ENCODE assay signal across 8 cellular contexts in genomic region chr14:100214768-100215079, GRCh38. TPM values are rescaled to one million over a fixed set of nuclear protein-coding genes. Genes with fewer than 3 reads are reported as not detected.
DNase-seq lines count a peak whose midpoint lies in the region; ATAC-seq, FAIRE-seq and TF ChIP-seq lines count a peak whose summit lies in the region.

No MANE protein-coding gene starts in this region.

- H3K27ac ChIP-seq in HepG2 (ENCODE audit: extremely low read length, insufficient read depth, low read length) (peak overlapping the region; percentile 63), thyroid gland (peak overlapping the region; percentile 88 to 97 (median 95))

- no peaks in the 10 kb centered on the region for H3K79me2 ChIP-seq in HepG2 (ENCODE audit: insufficient read depth, low read length)

- no peak for TF ChIP-seq POLR2A in HepG2 (IDR thresholded peaks at IDR 0.05; ENCODE audit: insufficient read depth in 1 of 2, low read depth in 2 of 2, low read length in 2 of 2)
- TF ChIP-seq POLR2A in thyroid gland (IDR thresholded peaks at IDR 0.05), result no peak

- no peaks in the 10 kb centered on the region for H3K27me3 Mint-ChIP-seq in activated T-cell treated with anti-CD3 and anti-CD28 coated beads, Interleukin-2, amount 50 U/mL, for 72 hours (ENCODE audit: low read depth)

- TF ChIP-seq CTCF in HepG2 (CRISPR knock-in tag; IDR thresholded peaks at IDR 0.05), result no peak
- no peak for TF ChIP-seq CTCF in thyroid gland (IDR thresholded peaks at IDR 0.05)

- no peaks in the 10 kb centered on the region for H4K20me1 ChIP-seq in HepG2 (ENCODE audit: insufficient read depth, low read length)

- no peak for DNase-seq in activated T-cell treated with anti-CD3 and anti-CD28 coated beads, Interleukin-2, amount 50 U/mL, for 72 hours
- no peak for DNase-seq in activated T-cell treated with anti-CD3 and anti-CD28 coated beads, Interleukin-2, amount 50 U/mL, for 1 hour
- DNase-seq in activated naive CD4-positive, alpha-beta T cell treated with anti-CD3 and anti-CD28 coated beads, Interleukin-2, amount 50 U/mL, for 72 hours (ENCODE audit: low spot score in 2 of 2), result no peak
- DNase-seq in HepG2 (ENCODE audit: low spot score), result no peak
- no peak for DNase-seq in thyroid gland
- DNase-seq in effector CD4-positive, alpha-beta T cell, result no peak
- no peak for DNase-seq in globus pallidus (ENCODE audit: low spot score)
- DNase-seq in AG20443 (ENCODE audit: low spot score), result no peak

- in situ Hi-C loops in HepG2 (cut with HindIII; ENCODE audit: extremely low pct_ligation_motif_present, low pct_unique_long_range_greater_than_20kb), result no loop called here

- intact Hi-C loops in HepG2 (cut with micrococcal nuclease; ENCODE audit: unreplicated experiment) (loop anchor here (10.0 kb wide), 1 partner anchor 1820 kb away; no protein-coding TSS in a partner anchor), thyroid gland (cut with DNase I) (no loop called here)

- peak overlapping the region; percentile 59 for H3K9ac ChIP-seq in HepG2 (ENCODE audit: insufficient read depth, low read depth, low read length)

- H3K36me3 ChIP-seq in HepG2 (replicated peaks in 1 of 2; ENCODE audit: control insufficient read depth in 1 of 2, insufficient read depth in 2 of 2, low read length in 2 of 2) (no peaks in the 10 kb centered on the region), thyroid gland (no peaks in the 10 kb centered on the region)

- H3K4me2 ChIP-seq in HepG2 (ENCODE audit: low read depth, low read length), result peak overlapping the region; percentile 81

- FAIRE-seq in HepG2 (lab: Jason Lieb, UNC), result no peak

- H3K9me3 ChIP-seq in HepG2 (ENCODE audit: low read length) (no peaks in the 10 kb centered on the region), thyroid gland (no peaks in the 10 kb centered on the region)

- H2AFZ ChIP-seq in HepG2 (ENCODE audit: low read length), result peak overlapping the region; percentile 92

- H3K4me3 ChIP-seq in HepG2 (replicated peaks in 1 of 3; ENCODE audit: insufficient read depth in 1 of 3, low read depth in 2 of 3, low read length in 3 of 3), result peak overlapping the region in 1 of 3 experiments; percentile 44; a peak in 2 of 6 replicates
- peak overlapping the region in 2 of 3 donors; percentile 89 to 95 for H3K4me3 ChIP-seq in thyroid gland (replicated peaks in 1 of 3)

- H3K9me3 Mint-ChIP-seq in activated T-cell treated with anti-CD3 and anti-CD28 coated beads, Interleukin-2, amount 50 U/mL, for 72 hours, result no peaks in the 10 kb centered on the region
- H3K9me3 Mint-ChIP-seq in activated naive CD4-positive, alpha-beta T cell treated with anti-CD3 and anti-CD28 coated beads, Interleukin-2, amount 50 U/mL, for 72 hours, result no peaks in the 10 kb centered on the region

- POLR2A ChIA-PET in HepG2 (lab: Yijun Ruan, JAX), result interaction anchor here (0.6 to 3.6 kb wide), 13 partner anchors 9 to 244 kb away, joined by 3 to 53 read pairs (median 4); a partner anchor contains a TSS

- BruUV-seq in HepG2 (replicated peaks; lab: Mats Ljungman, UMichigan), result no TSS peak

- WGBS in HepG2 (ENCODE audit: low lambda C conversion rate), result 64% methylated on average over 8 of the region's 12 CpGs
- WGBS in thyroid gland, 2 donors, result 30 to 39% methylated on average over 12 of the region's 12 CpGs

- peak overlapping the region; percentile 19 for H3K27ac Mint-ChIP-seq in activated T-cell treated with anti-CD3 and anti-CD28 coated beads, Interleukin-2, amount 50 U/mL, for 72 hours
- H3K27ac Mint-ChIP-seq in activated naive CD4-positive, alpha-beta T cell treated with anti-CD3 and anti-CD28 coated beads, Interleukin-2, amount 50 U/mL, for 72 hours, result peak overlapping the region; percentile 82 to 95

- no peak for TF ChIP-seq RAD21 in HepG2 (CRISPR knock-in tag; IDR thresholded peaks at IDR 0.05)

- H3K27me3 ChIP-seq in HepG2 (ENCODE audit: control insufficient read depth in 1 of 2, insufficient read depth in 2 of 2, low read length in 2 of 2), result no peaks in the 10 kb centered on the region
- no peaks in the 10 kb centered on the region for H3K27me3 ChIP-seq in thyroid gland

- H3K4me1 ChIP-seq in HepG2 (ENCODE audit: insufficient read depth, low read length) (peaks cover 30% of the 10 kb centered on the region), thyroid gland (peaks cover 6 to 8% of the 10 kb centered on the region in 2 donors)

- H3K36me3 Mint-ChIP-seq in activated T-cell treated with anti-CD3 and anti-CD28 coated beads, Interleukin-2, amount 50 U/mL, for 72 hours (ENCODE audit: insufficient read depth in 2 of 2), result no peaks in the 10 kb centered on the region
- H3K36me3 Mint-ChIP-seq in activated naive CD4-positive, alpha-beta T cell treated with anti-CD3 and anti-CD28 coated beads, Interleukin-2, amount 50 U/mL, for 72 hours, result no peaks in the 10 kb centered on the region

- no peak for ATAC-seq in activated T-cell treated with anti-CD3 and anti-CD28 coated beads, Interleukin-2, amount 50 U/mL, for 72 hours (replicated peaks in 1 of 2)
- no peak for ATAC-seq in activated naive CD4-positive, alpha-beta T cell treated with anti-CD3 and anti-CD28 coated beads, Interleukin-2, amount 50 U/mL, for 72 hours
- no peak for ATAC-seq in HepG2

- TF ChIP-seq EP300 in HepG2 (IDR thresholded peaks at IDR 0.05; ENCODE audit: low read depth in 2 of 2, low read length in 2 of 2), result no peak
- no peak for TF ChIP-seq EP300 in HepG2 (CRISPR knock-in tag; IDR thresholded peaks at IDR 0.05; ENCODE audit: borderline replicate concordance)

- H3K4me1 Mint-ChIP-seq in activated T-cell treated with anti-CD3 and anti-CD28 coated beads, Interleukin-2, amount 50 U/mL, for 72 hours (ENCODE audit: low read depth), result peaks cover 26% of the 10 kb centered on the region

- H3K4me3 Mint-ChIP-seq in activated T-cell treated with anti-CD3 and anti-CD28 coated beads, Interleukin-2, amount 50 U/mL, for 72 hours, result peak overlapping the region; percentile 88 to 90

- CTCF ChIA-PET in HepG2 (lab: Yijun Ruan, JAX; ENCODE audit: low intra/inter-chr PET ratio, low total read pairs), result no interaction called here

RNA-seq across cellular contexts. Expression of gene YY1, which starts 24.2 kb away (rescaled TPM):
- total RNA-seq in activated T-cell treated with anti-CD3 and anti-CD28 coated beads, Interleukin-2, amount 50 U/mL, for 72 hours, result 10 to 100 TPM; 93.0 to 99.8 TPM
- total RNA-seq in activated naive CD4-positive, alpha-beta T cell treated with anti-CD3 and anti-CD28 coated beads, Interleukin-2, amount 50 U/mL, for 72 hours, result 100 to 1,000 TPM in 1 of 2 donors, 10 to 100 TPM in 1; 87.8 to 120 TPM
- 62.8 and 68.1 TPM in 2 replicates for total RNA-seq in HepG2 (2016; rRNA removed; fragmentation: Illumina TruSeq; extraction: Trizol)
- 18.9 and 19.0 TPM in 2 replicates for total RNA-seq in HepG2 (2016; cell fraction: cytosol; rRNA removed; fragmentation: Illumina TruSeq; extraction: Trizol; ENCODE audit: low read depth)
- 58.6 and 68.6 TPM in 2 replicates for total RNA-seq in HepG2 (2016; cell fraction: insoluble cytoplasmic fraction; rRNA removed; fragmentation: Illumina TruSeq; extraction: Trizol)
- total RNA-seq in HepG2 (2016; cell fraction: membrane; rRNA removed; fragmentation: Illumina TruSeq; extraction: Trizol), result 65.4 and 80.0 TPM in 2 replicates
- 38.0 and 40.7 TPM in 2 replicates for total RNA-seq in HepG2 (2016; cell fraction: nucleus; rRNA removed; fragmentation: Illumina TruSeq; extraction: Trizol)
- 23.9 and 29.4 TPM in 2 replicates for polyA plus RNA-seq in HepG2 (2011; rRNA removed)
- 13.8 and 18.5 TPM in 2 replicates for polyA plus RNA-seq in HepG2 (2011; cell fraction: cytosol; rRNA removed)
- 23.8 and 24.4 TPM in 2 replicates for polyA plus RNA-seq in HepG2 (2011; cell fraction: nucleus; rRNA removed)
- 43.4 and 54.0 TPM in 2 replicates for polyA plus RNA-seq in HepG2 (2012)
- 29.1 and 32.3 TPM in 2 replicates for polyA plus RNA-seq in HepG2 (2016; cell fraction: cytosol; fragmentation: Illumina TruSeq; extraction: Trizol; ENCODE audit: low read depth)
- 93.6 and 111 TPM in 2 replicates for polyA plus RNA-seq in HepG2 (2016; cell fraction: insoluble cytoplasmic fraction; fragmentation: Illumina TruSeq; extraction: Trizol; ENCODE audit: low read depth)
- 65.2 and 73.0 TPM in 2 replicates for polyA plus RNA-seq in HepG2 (2016; cell fraction: membrane; fragmentation: Illumina TruSeq; extraction: Trizol; ENCODE audit: low read depth)
- 82.8 and 91.4 TPM in 2 replicates for polyA plus RNA-seq in HepG2 (2016; cell fraction: nucleus; fragmentation: Illumina TruSeq; extraction: Trizol; ENCODE audit: insufficient read depth, low read depth)
- 24.4 and 42.6 TPM in 2 replicates for polyA minus RNA-seq in HepG2 (2011; rRNA and poly(A)+ RNA removed; ENCODE audit: low replicate concordance)
- 17.8 and 23.1 TPM in 2 replicates for polyA minus RNA-seq in HepG2 (2011; cell fraction: cytosol; rRNA and poly(A)+ RNA removed)
- 36.4 and 41.8 TPM in 2 replicates for polyA minus RNA-seq in HepG2 (2011; cell fraction: nucleus; rRNA and poly(A)+ RNA removed)
- 10 to 100 TPM; 50.0 to 67.4 (median 55.6) TPM for total RNA-seq in thyroid gland

RNA-seq across cellular contexts. Expression of gene DEGS2, which starts 55.3 kb away (rescaled TPM):
- 1 to 10 TPM; 1.8 to 4.2 TPM for total RNA-seq in activated T-cell treated with anti-CD3 and anti-CD28 coated beads, Interleukin-2, amount 50 U/mL, for 72 hours
- 1 to 10 TPM; 1.4 to 3.2 TPM for total RNA-seq in activated naive CD4-positive, alpha-beta T cell treated with anti-CD3 and anti-CD28 coated beads, Interleukin-2, amount 50 U/mL, for 72 hours
- total RNA-seq in HepG2 (2016; rRNA removed; fragmentation: Illumina TruSeq; extraction: Trizol), result 0.09 TPM in 1 of 2 replicates, not detected in the other
- 0.18 and 0.30 TPM in 2 replicates for total RNA-seq in HepG2 (2016; cell fraction: cytosol; rRNA removed; fragmentation: Illumina TruSeq; extraction: Trizol; ENCODE audit: low read depth)
- 0.04 TPM in 2 replicates for total RNA-seq in HepG2 (2016; cell fraction: insoluble cytoplasmic fraction; rRNA removed; fragmentation: Illumina TruSeq; extraction: Trizol)
- 0.07 and 0.19 TPM in 2 replicates for total RNA-seq in HepG2 (2016; cell fraction: membrane; rRNA removed; fragmentation: Illumina TruSeq; extraction: Trizol)
- total RNA-seq in HepG2 (2016; cell fraction: nucleus; rRNA removed; fragmentation: Illumina TruSeq; extraction: Trizol), result 0.12 and 0.28 TPM in 2 replicates
- polyA plus RNA-seq in HepG2 (2011; rRNA removed), result 0.09 and 0.14 TPM in 2 replicates
- polyA plus RNA-seq in HepG2 (2011; cell fraction: cytosol; rRNA removed), result 0.15 and 0.30 TPM in 2 replicates
- 1.6 and 2.0 TPM in 2 replicates for polyA plus RNA-seq in HepG2 (2011; cell fraction: nucleus; rRNA removed)
- 0.25 and 0.91 TPM in 2 replicates for polyA plus RNA-seq in HepG2 (2012)
- polyA plus RNA-seq in HepG2 (2016; cell fraction: cytosol; fragmentation: Illumina TruSeq; extraction: Trizol; ENCODE audit: low read depth), result not detected in 2 replicates
- 0.07 TPM in 1 of 2 replicates, not detected in the other for polyA plus RNA-seq in HepG2 (2016; cell fraction: insoluble cytoplasmic fraction; fragmentation: Illumina TruSeq; extraction: Trizol; ENCODE audit: low read depth)
- not detected in 2 replicates for polyA plus RNA-seq in HepG2 (2016; cell fraction: membrane; fragmentation: Illumina TruSeq; extraction: Trizol; ENCODE audit: low read depth)
- polyA plus RNA-seq in HepG2 (2016; cell fraction: nucleus; fragmentation: Illumina TruSeq; extraction: Trizol; ENCODE audit: insufficient read depth, low read depth), result 0.22 TPM in 1 of 2 replicates, not detected in the other
- 0.30 and 1.6 TPM in 2 replicates for polyA minus RNA-seq in HepG2 (2011; rRNA and poly(A)+ RNA removed; ENCODE audit: low replicate concordance)
- polyA minus RNA-seq in HepG2 (2011; cell fraction: cytosol; rRNA and poly(A)+ RNA removed), result 0.26 and 0.30 TPM in 2 replicates
- polyA minus RNA-seq in HepG2 (2011; cell fraction: nucleus; rRNA and poly(A)+ RNA removed), result 0.37 and 0.90 TPM in 2 replicates
- 1 to 10 TPM in 3 of 4 donors, under 1 TPM in 1; 0.54 to 7.6 (median 3.6) TPM for total RNA-seq in thyroid gland
